8 cellular contexts compared by ENCODE assay signal in genomic region chr14:100440207-100440631, GRCh38.
DNase-seq lines count a peak whose midpoint lies in the region; ATAC-seq and TF ChIP-seq lines count a peak whose summit lies in the region.

No MANE protein-coding gene starts in this region.

- no peaks in the 10 kb centered on the region for H3K9me3 ChIP-seq in fibroblast of lung (ENCODE audit: control insufficient read depth, insufficient read depth, low read depth, low read length)
- no peaks in the 10 kb centered on the region for H3K9me3 ChIP-seq in naive thymus-derived CD4-positive, alpha-beta T cell (ENCODE audit: control insufficient read depth in 2 of 3, low read length in 3 of 3)

- H4K20me1 ChIP-seq in fibroblast of lung (ENCODE audit: control insufficient read depth, extremely low read depth, insufficient read depth, low read length) = no peaks in the 10 kb centered on the region

- no peak overlapping the region for H3K4me2 ChIP-seq in fibroblast of lung (ENCODE audit: extremely low read depth, insufficient read depth, low read length)

- H2AFZ ChIP-seq in fibroblast of lung (ENCODE audit: low read length) = no peak overlapping the region

- H3K27me3 ChIP-seq in fibroblast of lung (ENCODE audit: control insufficient read depth, insufficient read depth, low read length) = no peaks in the 10 kb centered on the region
- no peaks in the 10 kb centered on the region for H3K27me3 ChIP-seq in naive thymus-derived CD4-positive, alpha-beta T cell (ENCODE audit: control insufficient read depth in 2 of 2, insufficient read depth in 2 of 2, low read length in 2 of 2)

- no peak overlapping the region for H3K4me3 Mint-ChIP-seq in naive thymus-derived CD4-positive, alpha-beta T cell

- no peaks in the 10 kb centered on the region for H3K36me3 ChIP-seq in fibroblast of lung (ENCODE audit: control insufficient read depth, insufficient read depth, low read length)
- H3K36me3 ChIP-seq in naive thymus-derived CD4-positive, alpha-beta T cell (ENCODE audit: control insufficient read depth in 2 of 3, insufficient read depth in 3 of 3, low read length in 3 of 3) = no peaks in the 10 kb centered on the region

- H3K27ac ChIP-seq in fibroblast of lung (ENCODE audit: insufficient read depth, low read length) = no peak overlapping the region
- no peak overlapping the region for H3K27ac ChIP-seq in naive thymus-derived CD4-positive, alpha-beta T cell (ENCODE audit: low read depth, low read length)

- CTCF ChIA-PET in naive thymus-derived CD4-positive, alpha-beta T cell (lab: Charles Lee) = interaction anchor here (2.0 to 4.9 kb wide), 2 partner anchors 57 to 206 kb away, joined by 4 to 30 read pairs; no protein-coding TSS in a partner anchor

- H3K4me1 ChIP-seq in fibroblast of lung (ENCODE audit: control insufficient read depth, extremely low read depth, insufficient read depth, low read length) = no peaks in the 10 kb centered on the region
- no peaks in the 10 kb centered on the region for H3K4me1 ChIP-seq in naive thymus-derived CD4-positive, alpha-beta T cell (ENCODE audit: control insufficient read depth in 2 of 2, insufficient read depth in 2 of 2, low read length in 2 of 2)

- no peak overlapping the region for H3K4me3 ChIP-seq in fibroblast of lung (replicated peaks in 1 of 4; ENCODE audit: control extremely low read depth in 1 of 4, insufficient read depth in 1 of 4, low read depth in 3 of 4, low read length in 4 of 4)
- no peak overlapping the region for H3K4me3 ChIP-seq in naive thymus-derived CD4-positive, alpha-beta T cell (ENCODE audit: low read length)

- H3K27ac Mint-ChIP-seq in naive thymus-derived CD4-positive, alpha-beta T cell = peak overlapping the region in 2 of 9 donors; percentile 62 to 63

- DNase-seq in NCI-H510A treated with DMSO at 0.1 percent for 48 hours (lab: John Stamatoyannopoulos, UW) = peak; percentile 82
- DNase-seq in NCI-H510A (lab: John Stamatoyannopoulos, UW) = no peak
- peak; percentile 16 to 53 for DNase-seq in NCI-H1930 (lab: John Stamatoyannopoulos, UW)
- peak; percentile 7 to 8 for DNase-seq in activated CD4-positive, alpha-beta T cell treated with anti-CD3 and anti-CD28 coated beads for 4 hours
- peak; percentile 51 to 85 for DNase-seq in fibroblast of lung (ENCODE audit: low read depth in 2 of 2)
- peak in 7 of 9 donors; percentile 5 to 66 (median 30) for DNase-seq in naive thymus-derived CD4-positive, alpha-beta T cell

- no peaks in the 10 kb centered on the region for H3K27me3 Mint-ChIP-seq in naive thymus-derived CD4-positive, alpha-beta T cell

- POLR2A ChIA-PET in naive thymus-derived CD4-positive, alpha-beta T cell (lab: Charles Lee) = interaction anchor here (1.6 kb wide), 1 partner anchor 205 kb away, joined by 3 read pairs; no protein-coding TSS in a partner anchor

- no peaks in the 10 kb centered on the region for H3K9me3 Mint-ChIP-seq in naive thymus-derived CD4-positive, alpha-beta T cell

- ATAC-seq in naive thymus-derived CD4-positive, alpha-beta T cell = peak; percentile 26
- ATAC-seq in HG02840 (IDR thresholded peaks at IDR 0.05; ENCODE audit: low FRiP score, unreplicated experiment) (no peak), HG03045 (IDR thresholded peaks at IDR 0.05; ENCODE audit: unreplicated experiment) (no peak)

- H3K4me1 Mint-ChIP-seq in naive thymus-derived CD4-positive, alpha-beta T cell = peaks cover 3 to 38% (median 18%) of the 10 kb centered on the region in 7 donors

- no peaks in the 10 kb centered on the region for H3K79me2 ChIP-seq in fibroblast of lung (ENCODE audit: control insufficient read depth, insufficient read depth, low read length)

- no peak overlapping the region for H3K9ac ChIP-seq in fibroblast of lung (ENCODE audit: insufficient read depth, low read length)

- peak; percentile 48 to 72 for TF ChIP-seq CTCF in fibroblast of lung (conservative IDR thresholded peaks at IDR 0.05 in 1 of 2, IDR thresholded peaks at IDR 0.05 in 1 of 2; ENCODE audit: low read depth in 1 of 2, low read length in 2 of 2)

- intact Hi-C loops in naive thymus-derived CD4-positive, alpha-beta T cell (cut with micrococcal nuclease) = loop anchor here in 1 of 2 donors (1.0 to 2.0 kb wide), 2 partner anchors 205 to 214 kb away; no protein-coding TSS in a partner anchor

- no peaks in the 10 kb centered on the region for H3K36me3 Mint-ChIP-seq in naive thymus-derived CD4-positive, alpha-beta T cell
